ENCODE assay signal across 14 cellular contexts in genomic region chr9:134175291-134175807, GRCh38. TPM values are rescaled to one million over a fixed set of nuclear protein-coding genes. Genes with fewer than 3 reads are reported as not detected.
A peak's percentile ranks its signal among the peaks of the same experiment; 100 is the strongest.
DNase-seq lines count a peak whose midpoint lies in the region; ATAC-seq and TF ChIP-seq lines count a peak whose summit lies in the region.
"Had no signal": no experiment of that assay in that cellular context is flagged by ENCODE, and none has a peak within 500 bp of the region (broad histone marks: within the 10 kb centered on the region; RNA-seq: fewer than 3 reads in every experiment).

No MANE protein-coding gene starts in this region.

- in situ Hi-C loops in GM13976 (cut with MboI; ENCODE audit: low sequenced_read_pairs, unreplicated experiment), result no loop called here

- no peaks in the 10 kb centered on the region for H3K4me1 ChIP-seq in endodermal cell (ENCODE audit: control insufficient read depth, insufficient read depth, low read length)
- H3K4me1 ChIP-seq in neuronal stem cell (ENCODE audit: control insufficient read depth in 2 of 2, insufficient read depth in 1 of 2, low read depth in 1 of 2, low read length in 2 of 2), result peaks cover 0 to 11% of the 10 kb centered on the region in 2 donors
- no peaks in the 10 kb centered on the region for H3K4me1 ChIP-seq in smooth muscle cell (ENCODE audit: low read depth)

- H3K9me3 ChIP-seq in endodermal cell (ENCODE audit: control insufficient read depth, low read length) (no peaks in the 10 kb centered on the region), neuronal stem cell (replicated peaks in 1 of 2; ENCODE audit: control insufficient read depth in 2 of 2, insufficient read depth in 1 of 2, low read depth in 1 of 2, low read length in 2 of 2) (peaks cover 0 to 2% of the 10 kb centered on the region in 2 donors), smooth muscle cell (replicated peaks; ENCODE audit: low read depth) (no peaks in the 10 kb centered on the region)

- peak overlapping the region; percentile 1 for H2BK12ac ChIP-seq in neuronal stem cell (ENCODE audit: low read length)

- H3K36me3 ChIP-seq in endodermal cell (ENCODE audit: control insufficient read depth, insufficient read depth, low read length) (no peaks in the 10 kb centered on the region), neuronal stem cell (replicated peaks in 1 of 2; ENCODE audit: control insufficient read depth in 2 of 2, insufficient read depth in 2 of 2, low read length in 2 of 2) (no peaks in the 10 kb centered on the region), smooth muscle cell (ENCODE audit: low read depth) (no peaks in the 10 kb centered on the region)

- H2BK120ac ChIP-seq in neuronal stem cell (ENCODE audit: low read depth, low read length), result no peak overlapping the region

- no peaks in the 10 kb centered on the region for H3K9me3 Mint-ChIP-seq in endodermal cell
- H3K9me3 Mint-ChIP-seq: activated naive CD4-positive, alpha-beta T cell treated with anti-CD3 and anti-CD28 coated beads, Interleukin-2, amount 50 U/mL, for 72 hours; immature natural killer cell; natural killer cell treated with Interleukin-12 subunit alpha and Interleukin-12 subunit beta and Interleukin-15 and Interleukin-18, amount 100 ng/mL, for 72 hours had no signal

- H2AK5ac ChIP-seq in neuronal stem cell (ENCODE audit: low read depth, low read length), result peak overlapping the region; percentile 99

- TF ChIP-seq CTCF in NB4 (IDR thresholded peaks at IDR 0.05; ENCODE audit: low read depth, low read length) (no peak), endodermal cell (conservative IDR thresholded peaks at IDR 0.05) (no peak), GM10266 (IDR thresholded peaks at IDR 0.05; ENCODE audit: control insufficient read depth, insufficient read depth, low read depth, missing control alignments) (no peak), GM13976 (IDR thresholded peaks at IDR 0.05; ENCODE audit: borderline replicate concordance, control extremely low read depth, extremely low read depth, insufficient read depth, missing control alignments) (no peak), smooth muscle cell (IDR thresholded peaks at IDR 0.05; ENCODE audit: borderline replicate concordance, insufficient read depth, poor library complexity, severe bottlenecking) (no peak)

- DNase-seq in ELR (ENCODE audit: low read depth) (peak; percentile 15), NB4 (ENCODE audit: low read depth) (peak; percentile 70), endodermal cell (peak; percentile 95), neuronal stem cell (ENCODE audit: low spot score) (no peak), GM10266 (ENCODE audit: extremely low spot score) (no peak), GM13976 (ENCODE audit: low spot score) (no peak), smooth muscle cell (lab: John Stamatoyannopoulos, UW; ENCODE audit: unreplicated experiment) (no peak)
- DNase-seq: activated CD8-positive, alpha-beta memory T cell treated with anti-CD3 and anti-CD28 coated beads, Interleukin-2, amount 10 ng/mL, durations not matched to agents 7 days and 5 days; immature natural killer cell; NCI-H2171 had no signal

- WGBS in endodermal cell (ENCODE audit: insufficient coverage in 1 of 2, insufficient read length in 1 of 2), 2 experiments, result 73 to 91% methylated on average over 6 to 15 of the region's 20 CpGs
- WGBS in neuronal stem cell (ENCODE audit: extremely low coverage in 2 of 2, insufficient read length in 2 of 2, insufficient replicate concordance in 1 of 2), 2 donors, result no CpG with 5 or more reads among the region's 20 CpGs
- 79% methylated on average over 14 of the region's 20 CpGs for WGBS in smooth muscle cell (ENCODE audit: low lambda C conversion rate)

- peak overlapping the region; percentile 89 for H3K18ac ChIP-seq in neuronal stem cell (ENCODE audit: low read length)

- H3F3A ChIP-seq in smooth muscle cell (ENCODE audit: low read depth), result no peaks in the 10 kb centered on the region

- H3K9ac ChIP-seq in endodermal cell (ENCODE audit: extremely low read depth, low read length, poor library complexity, severe bottlenecking) (no peak overlapping the region), neuronal stem cell (ENCODE audit: low read depth, low read length, poor library complexity) (no peak overlapping the region), smooth muscle cell (ENCODE audit: low read depth) (no peak overlapping the region)

- no peak for ATAC-seq in HG03045 (IDR thresholded peaks at IDR 0.05; ENCODE audit: unreplicated experiment)
- ATAC-seq: activated CD8-positive, alpha-beta memory T cell treated with anti-CD3 and anti-CD28 coated beads, Interleukin-2, amount 10 ng/mL, durations not matched to agents 7 days and 5 days; activated naive CD4-positive, alpha-beta T cell treated with anti-CD3 and anti-CD28 coated beads, Interleukin-2, amount 50 U/mL, for 72 hours; natural killer cell treated with Interleukin-12 subunit alpha and Interleukin-12 subunit beta and Interleukin-15 and Interleukin-18, amount 100 ng/mL, for 72 hours had no signal

- H4K91ac ChIP-seq in neuronal stem cell (ENCODE audit: low read depth, low read length, poor library complexity), result peak overlapping the region; percentile 30

- no peak for TF ChIP-seq POLR2A in NB4 (IDR thresholded peaks at IDR 0.05; ENCODE audit: extremely low read depth, insufficient read length)

- H3K27ac ChIP-seq in endodermal cell (ENCODE audit: low read depth, low read length) (no peak overlapping the region), neuronal stem cell (replicated peaks; ENCODE audit: low read length) (no peak overlapping the region), smooth muscle cell (ENCODE audit: low read depth) (no peak overlapping the region)

- no peak overlapping the region for H4K8ac ChIP-seq in neuronal stem cell (ENCODE audit: low read depth, low read length)

- H3K4ac ChIP-seq in neuronal stem cell (ENCODE audit: low read length), result peak overlapping the region; percentile 66

- H3K4me1 Mint-ChIP-seq in endodermal cell, result no peaks in the 10 kb centered on the region

- H3K23ac ChIP-seq in neuronal stem cell (ENCODE audit: low read depth, low read length, poor library complexity), result peak overlapping the region; percentile 31

- H3K36me3 Mint-ChIP-seq in endodermal cell (ENCODE audit: low read depth), result no peaks in the 10 kb centered on the region
- H3K36me3 Mint-ChIP-seq: activated CD8-positive, alpha-beta memory T cell treated with anti-CD3 and anti-CD28 coated beads, Interleukin-2, amount 10 ng/mL, durations not matched to agents 7 days and 5 days; activated naive CD4-positive, alpha-beta T cell treated with anti-CD3 and anti-CD28 coated beads, Interleukin-2, amount 50 U/mL, for 72 hours; immature natural killer cell; natural killer cell treated with Interleukin-12 subunit alpha and Interleukin-12 subunit beta and Interleukin-15 and Interleukin-18, amount 100 ng/mL, for 72 hours had no signal

- H3K14ac ChIP-seq in neuronal stem cell (ENCODE audit: low read length), result peak overlapping the region; percentile 38

- H3K4me3 ChIP-seq in NB4 (ENCODE audit: low read depth, low read length) (no peak overlapping the region), endodermal cell (ENCODE audit: low read length) (no peak overlapping the region), neuronal stem cell (ENCODE audit: low read length in 2 of 2) (peak overlapping the region in 1 of 2 donors; percentile 39), smooth muscle cell (no peak overlapping the region)

- no peaks in the 10 kb centered on the region for H3K79me2 ChIP-seq in smooth muscle cell (ENCODE audit: low read depth)

- no peak overlapping the region for H3K27ac Mint-ChIP-seq in endodermal cell
- H3K27ac Mint-ChIP-seq: activated CD8-positive, alpha-beta memory T cell treated with anti-CD3 and anti-CD28 coated beads, Interleukin-2, amount 10 ng/mL, durations not matched to agents 7 days and 5 days; activated naive CD4-positive, alpha-beta T cell treated with anti-CD3 and anti-CD28 coated beads, Interleukin-2, amount 50 U/mL, for 72 hours; natural killer cell treated with Interleukin-12 subunit alpha and Interleukin-12 subunit beta and Interleukin-15 and Interleukin-18, amount 100 ng/mL, for 72 hours had no signal

- no peaks in the 10 kb centered on the region for H3K27me3 Mint-ChIP-seq in endodermal cell (ENCODE audit: insufficient read depth)
- H3K27me3 Mint-ChIP-seq: natural killer cell treated with Interleukin-12 subunit alpha and Interleukin-12 subunit beta and Interleukin-15 and Interleukin-18, amount 100 ng/mL, for 72 hours had no signal

- peaks cover 2% of the 10 kb centered on the region for H3K79me1 ChIP-seq in neuronal stem cell (ENCODE audit: low read depth, low read length)

- no peak overlapping the region for H2AFZ ChIP-seq in neuronal stem cell (ENCODE audit: low read length)
- no peak overlapping the region for H2AFZ ChIP-seq in smooth muscle cell (ENCODE audit: low read depth)

- no peaks in the 10 kb centered on the region for H4K20me1 ChIP-seq in smooth muscle cell (ENCODE audit: low read depth)

- H2BK5ac ChIP-seq in neuronal stem cell (ENCODE audit: low read length), result peak overlapping the region; percentile 82

- H2BK15ac ChIP-seq in neuronal stem cell (ENCODE audit: low read length), result peak overlapping the region; percentile 11

- no peak overlapping the region for H3K4me3 Mint-ChIP-seq in endodermal cell
- H3K4me3 Mint-ChIP-seq: activated CD8-positive, alpha-beta memory T cell treated with anti-CD3 and anti-CD28 coated beads, Interleukin-2, amount 10 ng/mL, durations not matched to agents 7 days and 5 days; immature natural killer cell; natural killer cell treated with Interleukin-12 subunit alpha and Interleukin-12 subunit beta and Interleukin-15 and Interleukin-18, amount 100 ng/mL, for 72 hours had no signal

- H3K4me2 ChIP-seq in neuronal stem cell (ENCODE audit: insufficient read depth, low read length, poor library complexity, severe bottlenecking), result no peak overlapping the region
- H3K4me2 ChIP-seq in smooth muscle cell, result no peak overlapping the region

- H3K27me3 ChIP-seq in endodermal cell (ENCODE audit: control insufficient read depth, insufficient read depth, low read length, poor library complexity, severe bottlenecking) (no peaks in the 10 kb centered on the region), neuronal stem cell (ENCODE audit: control insufficient read depth in 3 of 3, insufficient read depth in 3 of 3, low read depth in 1 of 3, low read length in 3 of 3) (peaks cover 0 to 39% (median 0%) of the 10 kb centered on the region in 3 experiments), smooth muscle cell (ENCODE audit: low read depth) (no peaks in the 10 kb centered on the region)

RNA-seq across cellular contexts. Expression of gene RNU6ATAC, which starts 11.0 kb away (rescaled TPM):
- total RNA-seq in endodermal cell (100 to 1,000 TPM; 115 to 156 TPM), smooth muscle cell (not detected in 2 replicates)
- 17,848 TPM for polyA plus RNA-seq in endodermal cell (2013, experiment 1 of 2)
- polyA plus RNA-seq in endodermal cell (2013, experiment 2 of 2), result 19,941 TPM
- not detected for polyA plus RNA-seq in neuronal stem cell (2013, experiment 1 of 2)
- polyA plus RNA-seq in neuronal stem cell (2013, experiment 2 of 2), result not detected
- not detected in 2 replicates for polyA plus RNA-seq in smooth muscle cell
- total RNA-seq: cerebellum had no signal
- polyA plus RNA-seq: immature natural killer cell had no signal

RNA-seq across cellular contexts. Expression of gene WDR5, which starts 39.5 kb away (rescaled TPM):
- total RNA-seq in endodermal cell (10 to 100 TPM; 53.8 to 57.2 TPM), smooth muscle cell (8.9 and 9.8 TPM in 2 replicates)
- polyA plus RNA-seq in endodermal cell (2013, experiment 1 of 2), result 41.9 TPM
- 36.8 TPM for polyA plus RNA-seq in endodermal cell (2013, experiment 2 of 2)
- 31.5 TPM for polyA plus RNA-seq in neuronal stem cell (2013, experiment 1 of 2)
- 31.4 TPM for polyA plus RNA-seq in neuronal stem cell (2013, experiment 2 of 2)
- polyA plus RNA-seq in smooth muscle cell, result 15.7 and 16.3 TPM in 2 replicates

Comparison
In these comparisons a context has a peak if more than half of its experiments do, and no peak if none do; other contexts are left out.
1. DNase-seq: peak in ELR (single experiment), NB4 (single experiment) and endodermal cell (single experiment); none in neuronal stem cell (single experiment), GM10266 (single experiment), GM13976 (single experiment) and smooth muscle cell (single experiment).
2. RNA of gene RNU6ATAC, which starts 11.0 kb away (total RNA-seq): 115 to 156 TPM in endodermal cell; not detected in smooth muscle cell; every median in the first group is over 100 times any median in the second.